ENCODE assay signal across 17 cellular contexts in the genomic region with DNA sequence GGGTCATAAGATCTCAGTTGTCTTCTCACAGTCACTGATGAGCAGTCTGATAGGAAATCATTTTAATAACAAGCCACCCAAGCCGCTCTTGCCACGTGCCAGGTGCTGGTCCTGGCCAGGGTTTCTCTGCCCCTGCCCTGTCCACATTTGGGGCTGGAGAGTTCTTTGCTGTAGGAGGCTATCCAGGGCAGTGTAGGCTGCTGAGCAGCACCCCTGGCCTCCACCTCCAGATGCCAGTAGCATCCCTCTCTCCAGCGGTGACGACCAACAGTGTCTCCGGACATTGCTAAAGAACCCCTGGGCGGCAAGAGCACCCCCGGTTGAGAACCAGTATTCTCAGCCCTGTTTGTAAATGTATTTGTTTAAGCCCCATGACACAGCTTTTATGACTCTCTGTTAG.
DNase-seq lines count a peak whose midpoint lies in the region; ATAC-seq, FAIRE-seq and TF ChIP-seq lines count a peak whose summit lies in the region.
"Had no signal": no experiment of that assay in that cellular context is flagged by ENCODE, and none has a peak within 500 bp of the region (broad histone marks: within the 10 kb centered on the region; RNA-seq: fewer than 3 reads in every experiment).

No MANE protein-coding gene starts in this region.

- no peak overlapping the region for H3K9ac ChIP-seq in endodermal cell (ENCODE audit: extremely low read depth, low read length, poor library complexity, severe bottlenecking)
- H3K9ac ChIP-seq: BLaER1 had no signal

- H3K36me3 Mint-ChIP-seq in endodermal cell (ENCODE audit: low read depth) = no peaks in the 10 kb centered on the region
- H3K36me3 Mint-ChIP-seq in osteocyte (ENCODE audit: unreplicated experiment) = peaks cover 2% of the 10 kb centered on the region
- H3K36me3 Mint-ChIP-seq: CD14-positive monocyte; CD4-positive, alpha-beta memory T cell had no signal

- H3K27me3 ChIP-seq in AG04450 (ENCODE audit: control insufficient read depth, insufficient read depth, low read length) (no peaks in the 10 kb centered on the region), endodermal cell (ENCODE audit: control insufficient read depth, insufficient read depth, low read length, poor library complexity, severe bottlenecking) (no peaks in the 10 kb centered on the region)
- H3K27me3 ChIP-seq: BLaER1 had no signal

- POLR2A ChIA-PET in AG04450 (lab: Yijun Ruan, JAX) = no interaction called here

- TF ChIP-seq CTCF in AG04450 (IDR thresholded peaks at IDR 0.05; ENCODE audit: low read depth, low read length) (no peak), endodermal cell (conservative IDR thresholded peaks at IDR 0.05) (no peak), osteocyte (IDR thresholded peaks at IDR 0.05) (no peak)

- H3K27ac ChIP-seq in AG04450 (ENCODE audit: low read depth, low read length) = peak overlapping the region; percentile 2
- no peak overlapping the region for H3K27ac ChIP-seq in endodermal cell (ENCODE audit: low read depth, low read length)
- H3K27ac ChIP-seq: 22Rv1, A549, BLaER1 had no signal

- no peak for TF ChIP-seq POLR2A in GM12892 (IDR thresholded peaks at IDR 0.05; ENCODE audit: low read depth, low read length)

- H3K9me3 ChIP-seq in AG04450 (ENCODE audit: control insufficient read depth, insufficient read depth, low read length) (peaks cover 43% of the 10 kb centered on the region), endodermal cell (ENCODE audit: control insufficient read depth, low read length) (no peaks in the 10 kb centered on the region)
- H3K9me3 ChIP-seq: A549 had no signal

- CTCF ChIA-PET in AG04450 (lab: Charles Lee) = no interaction called here

- no peaks in the 10 kb centered on the region for H3K36me3 ChIP-seq in endodermal cell (ENCODE audit: control insufficient read depth, insufficient read depth, low read length)
- H3K36me3 ChIP-seq: BLaER1 had no signal

- H3K27me3 Mint-ChIP-seq in endodermal cell (ENCODE audit: insufficient read depth) = no peaks in the 10 kb centered on the region
- H3K27me3 Mint-ChIP-seq in osteocyte (ENCODE audit: unreplicated experiment) = no peaks in the 10 kb centered on the region
- H3K27me3 Mint-ChIP-seq: CD4-positive, alpha-beta memory T cell had no signal

- H3K9me3 Mint-ChIP-seq in endodermal cell = peaks cover 4% of the 10 kb centered on the region
- H3K9me3 Mint-ChIP-seq in osteocyte (ENCODE audit: unreplicated experiment) = no peaks in the 10 kb centered on the region

- no peak overlapping the region for H3K4me3 Mint-ChIP-seq in endodermal cell
- no peak overlapping the region for H3K4me3 Mint-ChIP-seq in osteocyte (ENCODE audit: unreplicated experiment)
- H3K4me3 Mint-ChIP-seq: CD14-positive monocyte; CD4-positive, alpha-beta memory T cell had no signal

- WGBS in endodermal cell (ENCODE audit: insufficient coverage in 1 of 2, insufficient read length in 1 of 2), 2 experiments = 91 to 100% methylated on average over 5 to 7 of the region's 7 CpGs

- H3K4me1 Mint-ChIP-seq in endodermal cell (peaks cover 10% of the 10 kb centered on the region), osteocyte (ENCODE audit: unreplicated experiment) (peaks cover 2% of the 10 kb centered on the region)
- H3K4me1 Mint-ChIP-seq: CD14-positive monocyte; CD4-positive, alpha-beta memory T cell had no signal

- DNase-seq in AG04450 (ENCODE audit: low read depth, low spot score) = no peak
- peak; percentile 58 for DNase-seq in NCI-H345 (lab: John Stamatoyannopoulos, UW)
- DNase-seq in endodermal cell = peak; percentile 39
- DNase-seq in osteocyte (ENCODE audit: extremely low spot score, unreplicated experiment) = peak; percentile 78
- no peak for DNase-seq in SIG-M5 (lab: John Stamatoyannopoulos, UW)
- DNase-seq in GM12892 (ENCODE audit: insufficient read length) = no peak
- DNase-seq: CD4-positive, alpha-beta memory T cell; DMS153; DMS79; GDM1; GOT3; H7 had no signal

- no peak for ATAC-seq in activated CD4-positive, CD25-positive, alpha-beta regulatory T cell treated with anti-CD3 and anti-CD28 coated beads, Interleukin-2, amount 50 U/mL, for 24 hours
- ATAC-seq: A549 had no signal

- no peak overlapping the region for H3K4me3 ChIP-seq in AG04450 (ENCODE audit: low read depth, low read length)
- H3K4me3 ChIP-seq in endodermal cell (ENCODE audit: low read length) = no peak overlapping the region
- H3K4me3 ChIP-seq: A549, BLaER1 had no signal

- H3K27ac Mint-ChIP-seq in endodermal cell (no peak overlapping the region), osteocyte (ENCODE audit: unreplicated experiment) (no peak overlapping the region)
- H3K27ac Mint-ChIP-seq: CD14-positive monocyte; CD4-positive, alpha-beta memory T cell had no signal

- no peaks in the 10 kb centered on the region for H3K4me1 ChIP-seq in endodermal cell (ENCODE audit: control insufficient read depth, insufficient read depth, low read length)
- H3K4me1 ChIP-seq: A549, BLaER1 had no signal

- no peak for FAIRE-seq in GM12892 (lab: Jason Lieb, UNC)
- FAIRE-seq: A549 had no signal

Comparison
In these comparisons a context has a peak if more than half of its experiments do, and no peak if none do; other contexts are left out.
1. DNase-seq: peak in NCI-H345 (single experiment), endodermal cell (single experiment) and osteocyte (single experiment); none in AG04450 (single experiment), SIG-M5 (single experiment) and GM12892 (single experiment).